24 cellular contexts compared by ENCODE assay signal in genomic region chrX:20593402-20593801, GRCh38.
DNase-seq lines count a peak whose midpoint lies in the region; ATAC-seq, FAIRE-seq and TF ChIP-seq lines count a peak whose summit lies in the region.
"Had no signal": no experiment of that assay in that cellular context is flagged by ENCODE, and none has a peak within 500 bp of the region (broad histone marks: within the 10 kb centered on the region; RNA-seq: fewer than 3 reads in every experiment).

No MANE protein-coding gene starts in this region.

- H3K36me3 ChIP-seq in IMR-90 (ENCODE audit: control insufficient read depth, insufficient read depth, low read length) (no peaks in the 10 kb centered on the region), HepG2 (replicated peaks in 1 of 2; ENCODE audit: control insufficient read depth in 1 of 2, insufficient read depth in 2 of 2, low read length in 2 of 2) (no peaks in the 10 kb centered on the region), trophoblast cell (ENCODE audit: control insufficient read depth in 1 of 2, insufficient read depth in 2 of 2, low read length in 2 of 2) (no peaks in the 10 kb centered on the region), mammary epithelial cell (ENCODE audit: insufficient read depth, low read length) (no peaks in the 10 kb centered on the region)
- H3K36me3 ChIP-seq: BE2C, BLaER1 had no signal

- H3K79me1 ChIP-seq in IMR-90 (ENCODE audit: low read depth in 1 of 2, low read length in 2 of 2) (no peaks in the 10 kb centered on the region), trophoblast cell (ENCODE audit: low read length) (peaks cover 12% of the 10 kb centered on the region)

- no peak overlapping the region for H2BK5ac ChIP-seq in IMR-90 (ENCODE audit: low read depth, low read length, poor library complexity, severe bottlenecking)
- no peak overlapping the region for H2BK5ac ChIP-seq in trophoblast cell (ENCODE audit: low read depth, low read length, poor library complexity)

- in situ Hi-C loops in IMR-90 (cut with MboI; ENCODE audit: low sequenced_read_pairs) (no loop called here), HepG2 (cut with HindIII; ENCODE audit: extremely low pct_ligation_motif_present, low pct_unique_long_range_greater_than_20kb) (no loop called here), mammary epithelial cell (cut with MboI; ENCODE audit: low sequenced_read_pairs in 2 of 2) (no loop called here)

- H2BK120ac ChIP-seq in IMR-90 (ENCODE audit: low read depth, low read length), result no peak overlapping the region
- no peak overlapping the region for H2BK120ac ChIP-seq in trophoblast cell (ENCODE audit: insufficient read depth, low read length, poor library complexity)

- TF ChIP-seq EP300 in A549 (IDR thresholded peaks at IDR 0.05), result no peak
- TF ChIP-seq EP300 in HepG2 (IDR thresholded peaks at IDR 0.05; ENCODE audit: low read depth in 2 of 2, low read length in 2 of 2), result no peak
- TF ChIP-seq EP300 in HepG2 (CRISPR knock-in tag; IDR thresholded peaks at IDR 0.05; ENCODE audit: borderline replicate concordance), result no peak

- no peak for TF ChIP-seq RAD21 in A549 (conservative IDR thresholded peaks at IDR 0.05 in 1 of 2, IDR thresholded peaks at IDR 0.05 in 1 of 2)
- TF ChIP-seq RAD21 in IMR-90 (IDR thresholded peaks at IDR 0.05; ENCODE audit: low read length), result no peak
- no peak for TF ChIP-seq RAD21 in HepG2 (CRISPR knock-in tag; IDR thresholded peaks at IDR 0.05)

- H4K5ac ChIP-seq in IMR-90 (ENCODE audit: low read depth, low read length), result no peak overlapping the region

- intact Hi-C loops in IMR-90 (cut with micrococcal nuclease), result no loop called here
- intact Hi-C loops in HepG2 (cut with micrococcal nuclease; ENCODE audit: unreplicated experiment), result no loop called here
- intact Hi-C loops in mammary epithelial cell (cut with micrococcal nuclease), result no loop called here

- peak overlapping the region; percentile 3 for H2AFZ ChIP-seq in IMR-90 (replicated peaks; ENCODE audit: low read length, poor library complexity)
- H2AFZ ChIP-seq in HepG2 (ENCODE audit: low read length), result no peak overlapping the region
- H2AFZ ChIP-seq in trophoblast cell (ENCODE audit: insufficient read depth, low read length, poor library complexity), result no peak overlapping the region
- no peak overlapping the region for H2AFZ ChIP-seq in mammary epithelial cell (ENCODE audit: low read depth, low read length)

- TF ChIP-seq POLR2A in A549 (IDR thresholded peaks at IDR 0.05; ENCODE audit: low read length) (no peak), IMR-90 (IDR thresholded peaks at IDR 0.05; ENCODE audit: low read depth, low read length) (no peak), HepG2 (IDR thresholded peaks at IDR 0.05; ENCODE audit: insufficient read depth in 1 of 2, low read depth in 2 of 2, low read length in 2 of 2) (no peak)

- H2BK20ac ChIP-seq in IMR-90 (ENCODE audit: low read depth, low read length), result no peak overlapping the region

- no peak overlapping the region for H4K91ac ChIP-seq in IMR-90 (ENCODE audit: insufficient read depth, low read depth, low read length)
- H4K91ac ChIP-seq in trophoblast cell (ENCODE audit: low read depth, low read length), result peak overlapping the region; percentile 38

- H3K27ac ChIP-seq in A549, result no peak overlapping the region
- no peak overlapping the region for H3K27ac ChIP-seq in IMR-90 (ENCODE audit: insufficient read depth, low read length)
- no peak overlapping the region for H3K27ac ChIP-seq in HepG2 (ENCODE audit: extremely low read length, insufficient read depth, low read length)
- no peak overlapping the region for H3K27ac ChIP-seq in trophoblast cell (ENCODE audit: low read depth, low read length)
- H3K27ac ChIP-seq in mammary epithelial cell (ENCODE audit: insufficient read depth, low read depth, low read length), result no peak overlapping the region
- H3K27ac ChIP-seq: 22Rv1, BLaER1 had no signal

- no peak overlapping the region for H3K27ac Mint-ChIP-seq in activated naive CD4-positive, alpha-beta T cell treated with anti-CD3 and anti-CD28 coated beads, Interleukin-2, amount 50 U/mL, for 72 hours
- H3K27ac Mint-ChIP-seq: CD14-positive monocyte; CD4-positive, alpha-beta memory T cell; CD4-positive, CD25-positive, alpha-beta regulatory T cell; CD8-positive, alpha-beta memory T cell had no signal

- ATAC-seq in A549, result no peak
- ATAC-seq in IMR-90 (ENCODE audit: low read depth), result no peak
- ATAC-seq in HepG2, result peak; percentile 41; the same call in 2 of the 3 replicates
- no peak for ATAC-seq in activated naive CD4-positive, alpha-beta T cell treated with anti-CD3 and anti-CD28 coated beads, Interleukin-2, amount 50 U/mL, for 72 hours

- H3K36me3 Mint-ChIP-seq in activated naive CD4-positive, alpha-beta T cell treated with anti-CD3 and anti-CD28 coated beads, Interleukin-2, amount 50 U/mL, for 72 hours, result no peaks in the 10 kb centered on the region
- H3K36me3 Mint-ChIP-seq: CD14-positive monocyte; CD4-positive, alpha-beta memory T cell; CD4-positive, CD25-positive, alpha-beta regulatory T cell; CD8-positive, alpha-beta memory T cell had no signal

- DNase-seq in A549 (ENCODE audit: low read depth in 1 of 2, low spot score in 1 of 2) (no peak), IMR-90 (no peak), HepG2 (ENCODE audit: low spot score) (no peak), trophoblast cell (no peak), globus pallidus (ENCODE audit: low spot score) (no peak), mammary epithelial cell (no peak)
- no peak for DNase-seq in activated naive CD4-positive, alpha-beta T cell treated with anti-CD3 and anti-CD28 coated beads, Interleukin-2, amount 50 U/mL, for 72 hours (ENCODE audit: low spot score in 2 of 2)
- DNase-seq: ACHN; BE2C; C1 segment of cervical spinal cord; Calu3; CD4-positive, alpha-beta memory T cell; CD4-positive, CD25-positive, alpha-beta regulatory T cell; CD8-positive, alpha-beta memory T cell; COR-L47; DMS79 treated with DMSO at 0.1 percent for 48 hours; GF-D8 had no signal

- no peak overlapping the region for H4K12ac ChIP-seq in trophoblast cell (ENCODE audit: low read depth, low read length)

- H2BK15ac ChIP-seq in IMR-90 (ENCODE audit: low read depth, low read length), result no peak overlapping the region

- H2AK5ac ChIP-seq in IMR-90 (ENCODE audit: low read depth, low read length), result no peak overlapping the region
- H2AK5ac ChIP-seq in trophoblast cell (ENCODE audit: low read length), result no peak overlapping the region

- no peak overlapping the region for H3K56ac ChIP-seq in IMR-90 (ENCODE audit: extremely low read depth, insufficient read depth, low read length)

- H3K4me1 ChIP-seq in A549 (peaks cover 12% of the 10 kb centered on the region), IMR-90 (ENCODE audit: control insufficient read depth, insufficient read depth, low read length) (no peaks in the 10 kb centered on the region), HepG2 (ENCODE audit: insufficient read depth, low read length) (peaks cover 23% of the 10 kb centered on the region), trophoblast cell (ENCODE audit: control insufficient read depth in 1 of 2, insufficient read depth in 2 of 2, low read length in 2 of 2) (peaks cover 8 to 15% of the 10 kb centered on the region in 2 experiments), mammary epithelial cell (ENCODE audit: insufficient read depth, low read length) (no peaks in the 10 kb centered on the region)
- H3K4me1 ChIP-seq: BLaER1 had no signal

- H4K20me1 ChIP-seq in IMR-90 (ENCODE audit: insufficient read depth, low read length), result no peaks in the 10 kb centered on the region
- H4K20me1 ChIP-seq in HepG2 (ENCODE audit: insufficient read depth, low read length), result no peaks in the 10 kb centered on the region
- no peaks in the 10 kb centered on the region for H4K20me1 ChIP-seq in mammary epithelial cell (ENCODE audit: insufficient read depth, low read length)
- H4K20me1 ChIP-seq: BLaER1 had no signal

- no peak overlapping the region for H3K18ac ChIP-seq in IMR-90 (ENCODE audit: low read depth, low read length)
- no peak overlapping the region for H3K18ac ChIP-seq in trophoblast cell (ENCODE audit: low read length)

- no peak for TF ChIP-seq CTCF in A549 (IDR thresholded peaks at IDR 0.05)
- TF ChIP-seq CTCF in IMR-90 (conservative IDR thresholded peaks at IDR 0.05; ENCODE audit: low read depth, low read length), result no peak
- TF ChIP-seq CTCF in HepG2 (CRISPR knock-in tag; IDR thresholded peaks at IDR 0.05), result no peak
- TF ChIP-seq CTCF in mammary epithelial cell (conservative IDR thresholded peaks at IDR 0.05 in 1 of 2, IDR thresholded peaks at IDR 0.05 in 1 of 2; ENCODE audit: extremely low read depth in 1 of 2, insufficient read depth in 1 of 2, low read depth in 1 of 2, low read length in 2 of 2), result no peak

- H3K4me3 ChIP-seq in A549 (no peak overlapping the region), IMR-90 (ENCODE audit: insufficient read depth, low read depth, low read length) (no peak overlapping the region), HepG2 (replicated peaks in 1 of 3; ENCODE audit: insufficient read depth in 1 of 3, low read depth in 2 of 3, low read length in 3 of 3) (no peak overlapping the region), trophoblast cell (ENCODE audit: low read depth, low read length) (no peak overlapping the region), mammary epithelial cell (replicated peaks in 1 of 3; ENCODE audit: insufficient read depth in 1 of 3, low read depth in 2 of 3, low read length in 3 of 3) (no peak overlapping the region)
- H3K4me3 ChIP-seq: BLaER1 had no signal

- H3K79me2 ChIP-seq in HepG2 (ENCODE audit: insufficient read depth, low read length) (no peaks in the 10 kb centered on the region), trophoblast cell (ENCODE audit: control insufficient read depth, insufficient read depth, low read length, poor library complexity) (no peaks in the 10 kb centered on the region), mammary epithelial cell (ENCODE audit: insufficient read depth, low read length) (no peaks in the 10 kb centered on the region)

- CTCF ChIA-PET in A549 (lab: Yijun Ruan, JAX), result no interaction called here
- CTCF ChIA-PET in IMR-90 (lab: Yijun Ruan, JAX), result no interaction called here
- CTCF ChIA-PET in HepG2 (lab: Yijun Ruan, JAX; ENCODE audit: low intra/inter-chr PET ratio, low total read pairs), result no interaction called here
- CTCF ChIA-PET in mammary epithelial cell (lab: Charles Lee; ENCODE audit: low non-redundant PET), result no interaction called here

- H3K4me2 ChIP-seq in A549 (no peak overlapping the region), IMR-90 (ENCODE audit: low read depth, low read length) (no peak overlapping the region), HepG2 (ENCODE audit: low read depth, low read length) (no peak overlapping the region), trophoblast cell (ENCODE audit: low read length) (no peak overlapping the region), mammary epithelial cell (ENCODE audit: insufficient read depth, low read depth, low read length) (no peak overlapping the region)
- H3K4me2 ChIP-seq: BLaER1 had no signal

- H3K27me3 ChIP-seq in IMR-90 (ENCODE audit: control insufficient read depth, insufficient read depth, low read length) (no peaks in the 10 kb centered on the region), HepG2 (ENCODE audit: control insufficient read depth in 1 of 2, insufficient read depth in 2 of 2, low read length in 2 of 2) (no peaks in the 10 kb centered on the region), trophoblast cell (ENCODE audit: insufficient read depth, low read length) (no peaks in the 10 kb centered on the region), mammary epithelial cell (ENCODE audit: insufficient read depth, low read length) (no peaks in the 10 kb centered on the region)
- H3K27me3 ChIP-seq: BE2C, BLaER1 had no signal

- peaks cover 7% of the 10 kb centered on the region; the same call in 1 of the 3 replicates for H3K9me3 ChIP-seq in A549
- no peaks in the 10 kb centered on the region for H3K9me3 ChIP-seq in IMR-90 (ENCODE audit: control insufficient read depth, insufficient read depth, low read length)
- no peaks in the 10 kb centered on the region for H3K9me3 ChIP-seq in HepG2 (ENCODE audit: low read length)
- H3K9me3 ChIP-seq in trophoblast cell (ENCODE audit: insufficient read depth, low read depth, low read length), result no peaks in the 10 kb centered on the region
- no peaks in the 10 kb centered on the region for H3K9me3 ChIP-seq in mammary epithelial cell (replicated peaks; ENCODE audit: insufficient read depth, low read length)
- H3K9me3 ChIP-seq: BE2C had no signal

- H3K4ac ChIP-seq in IMR-90 (ENCODE audit: low read depth, low read length) (no peak overlapping the region), trophoblast cell (ENCODE audit: low read depth, low read length) (no peak overlapping the region)

- H2BK12ac ChIP-seq in trophoblast cell (ENCODE audit: low read length), result no peak overlapping the region

- FAIRE-seq in A549 (lab: Jason Lieb, UNC), result peak; percentile 74
- no peak for FAIRE-seq in HepG2 (lab: Jason Lieb, UNC)
- FAIRE-seq: D721Med, G401.6, GM12891, GM19239 had no signal

- BruUV-seq in IMR-90 (replicated peaks; lab: Mats Ljungman, UMichigan) (no TSS peak), HepG2 (replicated peaks; lab: Mats Ljungman, UMichigan) (no TSS peak), mammary epithelial cell (replicated peaks; lab: Mats Ljungman, UMichigan) (no TSS peak)

- no peaks in the 10 kb centered on the region for H3K9me1 ChIP-seq in IMR-90 (ENCODE audit: insufficient read depth, low read length)

- H3K9me3 Mint-ChIP-seq in activated naive CD4-positive, alpha-beta T cell treated with anti-CD3 and anti-CD28 coated beads, Interleukin-2, amount 50 U/mL, for 72 hours, result no peaks in the 10 kb centered on the region
- H3K9me3 Mint-ChIP-seq: CD4-positive, CD25-positive, alpha-beta regulatory T cell had no signal

- H3K9ac ChIP-seq in IMR-90 (ENCODE audit: low read depth, low read length), result no peak overlapping the region
- no peak overlapping the region for H3K9ac ChIP-seq in HepG2 (ENCODE audit: insufficient read depth, low read depth, low read length)
- H3K9ac ChIP-seq in trophoblast cell (ENCODE audit: low read length), result no peak overlapping the region
- no peak overlapping the region for H3K9ac ChIP-seq in mammary epithelial cell (ENCODE audit: insufficient read depth, low read length)
- H3K9ac ChIP-seq: BLaER1 had no signal

- WGBS in A549 (ENCODE audit: missing lambda C conversion rate), result 76% methylated on average over 2 of the region's 2 CpGs
- WGBS in IMR-90 (ENCODE audit: extremely low coverage in 2 of 2, insufficient read length in 1 of 2), 2 experiments, result no CpG with 5 or more reads among the region's 2 CpGs
- no CpG with 5 or more reads among the region's 2 CpGs for WGBS in HepG2 (ENCODE audit: low lambda C conversion rate)
- no CpG with 5 or more reads among the region's 2 CpGs for WGBS in trophoblast cell (ENCODE audit: extremely low coverage, insufficient coverage, insufficient read length)
- WGBS in mammary epithelial cell (ENCODE audit: low coverage, missing lambda C conversion rate), result 79% methylated on average over 2 of the region's 2 CpGs

- H3K23ac ChIP-seq in IMR-90 (ENCODE audit: low read depth, low read length) (no peak overlapping the region), trophoblast cell (ENCODE audit: low read length) (no peak overlapping the region)

- H2AK9ac ChIP-seq in IMR-90 (replicated peaks; ENCODE audit: low read depth, low read length, poor library complexity), result no peak overlapping the region

- H4K8ac ChIP-seq in IMR-90 (ENCODE audit: low read depth in 2 of 2, low read length in 2 of 2) (no peak overlapping the region), trophoblast cell (ENCODE audit: low read depth, low read length) (no peak overlapping the region)

- POLR2A ChIA-PET in A549 (lab: Yijun Ruan, JAX), result no interaction called here
- POLR2A ChIA-PET in IMR-90 (lab: Charles Lee; ENCODE audit: unreplicated experiment), result no interaction called here
- POLR2A ChIA-PET in HepG2 (lab: Yijun Ruan, JAX), result no interaction called here

- dilution Hi-C loops in IMR-90 (cut with HindIII; ENCODE audit: low sequenced_read_pairs, unreplicated experiment), result no loop called here
- dilution Hi-C loops in mammary epithelial cell (cut with HindIII; ENCODE audit: low sequenced_read_pairs), result no loop called here

- H3K14ac ChIP-seq in IMR-90 (replicated peaks; ENCODE audit: low read depth, low read length), result no peak overlapping the region
- H3K14ac ChIP-seq in trophoblast cell (ENCODE audit: low read length), result no peak overlapping the region
